1 cellular context compared by ENCODE assay signal in genomic region chr3:14678015-14678503, GRCh38.
A peak's percentile ranks its signal among the peaks of the same experiment; 100 is the strongest.
TF ChIP-seq lines count a peak whose summit lies in the region.

No MANE protein-coding gene starts in this region.

TF ChIP-seq in HepG2, 621 proteins besides CTCF, POLR2A, EP300 and RAD21 (continued from another document and continues in another):
- TF ChIP-seq, protein P1, sequence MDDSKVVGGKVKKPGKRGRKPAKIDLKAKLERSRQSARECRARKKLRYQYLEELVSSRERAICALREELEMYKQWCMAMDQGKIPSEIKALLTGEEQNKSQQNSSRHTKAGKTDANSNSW (CRISPR knock-in tag; IDR thresholded peaks at IDR 0.05; ENCODE audit: borderline replicate concordance), result no peak
- TF ChIP-seq ZNF12 (CRISPR knock-in tag; IDR thresholded peaks at IDR 0.05) (peak; percentile 70; the same call in 1 of the 2 replicates), SMAD9 (CRISPR knock-in tag; IDR thresholded peaks at IDR 0.05) (0 out of 2 replicates have a peak, but pooled peaks have one; percentile 38), IRF1 (CRISPR knock-in tag; IDR thresholded peaks at IDR 0.05; ENCODE audit: low read depth) (no peak), ZNF335 (CRISPR knock-in tag; IDR thresholded peaks at IDR 0.05) (peak; percentile 65; the same call in 1 of the 2 replicates), SIX4 (CRISPR knock-in tag; IDR thresholded peaks at IDR 0.05) (peak; percentile 87), NCOR1 (IDR thresholded peaks at IDR 0.05; ENCODE audit: borderline replicate concordance, low read length) (peak; percentile 89), ZBTB14 (CRISPR knock-in tag; IDR thresholded peaks at IDR 0.05) (no peak), SMYD3 (CRISPR knock-in tag; IDR thresholded peaks at IDR 0.05) (peak; percentile 88), IRF9 (CRISPR knock-in tag; IDR thresholded peaks at IDR 0.05; ENCODE audit: borderline replicate concordance) (no peak), XBP1 (CRISPR knock-in tag; IDR thresholded peaks at IDR 0.05) (peak; percentile 83; the same call in 1 of the 2 replicates), RBM39 (IDR thresholded peaks at IDR 0.05; ENCODE audit: low read depth, low read length, poor library complexity, severe bottlenecking) (no peak), ZNF777 (CRISPR knock-in tag; IDR thresholded peaks at IDR 0.05) (no peak), GABPA (IDR thresholded peaks at IDR 0.05; ENCODE audit: low read depth, low read length) (no peak), GABPA (CRISPR knock-in tag; IDR thresholded peaks at IDR 0.05; ENCODE audit: low read depth) (peak; percentile 52; the same call in 1 of the 2 replicates), SOX13 (IDR thresholded peaks at IDR 0.05) (peak; percentile 81), SOX13 (CRISPR knock-in tag; conservative IDR thresholded peaks at IDR 0.05 in 1 of 2, IDR thresholded peaks at IDR 0.05 in 1 of 2) (peak in 1 of 2 experiments; percentile 98; a peak in 2 of 4 replicates), ATF1 (CRISPR knock-in tag; IDR thresholded peaks at IDR 0.05) (peak; percentile 87), KLF11 (CRISPR knock-in tag; IDR thresholded peaks at IDR 0.05) (peak; percentile 45; the same call in 1 of the 2 replicates), SNAPC2 (CRISPR knock-in tag; IDR thresholded peaks at IDR 0.05) (peak; percentile 90; the same call in 1 of the 2 replicates), RFX5 (IDR thresholded peaks at IDR 0.05; ENCODE audit: low read depth, low read length) (peak; percentile 93), FOXO1 (CRISPR knock-in tag; IDR thresholded peaks at IDR 0.05) (peak; percentile 89), MAFK (conservative IDR thresholded peaks at IDR 0.05 in 1 of 2, IDR thresholded peaks at IDR 0.05 in 1 of 2; ENCODE audit: low read length in 2 of 2) (no peak), ZBTB20 (CRISPR knock-in tag; IDR thresholded peaks at IDR 0.05; ENCODE audit: borderline replicate concordance, low read depth) (peak; percentile 74; the same call in 1 of the 2 replicates), ZNF563 (CRISPR knock-in tag; IDR thresholded peaks at IDR 0.05) (no peak), NCOA2 (CRISPR knock-in tag; IDR thresholded peaks at IDR 0.05) (peak; percentile 97), HDAC1 (CRISPR knock-in tag; IDR thresholded peaks at IDR 0.05) (peak; percentile 89), ZNF552 (CRISPR knock-in tag; IDR thresholded peaks at IDR 0.05; ENCODE audit: borderline replicate concordance) (no peak; the same call in 1 of the 2 replicates), JUND (CRISPR knock-in tag; IDR thresholded peaks at IDR 0.05) (peak; percentile 88; the same call in 1 of the 2 replicates), AHR (CRISPR knock-in tag; IDR thresholded peaks at IDR 0.05) (0 out of 2 replicates have a peak, but pooled peaks have one; percentile 25), ZFP82 (CRISPR knock-in tag; IDR thresholded peaks at IDR 0.05; ENCODE audit: borderline replicate concordance) (no peak), ATF4 (CRISPR knock-in tag; IDR thresholded peaks at IDR 0.05) (peak in 1 of 2 experiments; percentile 69; a peak in 1 of 4 replicates), CREM (IDR thresholded peaks at IDR 0.05) (peak; percentile 92), CREM (CRISPR knock-in tag; IDR thresholded peaks at IDR 0.05) (no peak; the same call in 1 of the 2 replicates), KDM2A (CRISPR knock-in tag; IDR thresholded peaks at IDR 0.05; ENCODE audit: borderline replicate concordance, low read depth) (peak; percentile 80; the same call in 1 of the 2 replicates), DMAP1 (CRISPR knock-in tag; IDR thresholded peaks at IDR 0.05) (peak; percentile 87), DNMT1 (CRISPR knock-in tag; IDR thresholded peaks at IDR 0.05) (no peak), ZNF619 (CRISPR knock-in tag; IDR thresholded peaks at IDR 0.05) (0 out of 2 replicates have a peak, but pooled peaks have one; percentile 39), ZMYM2 (CRISPR knock-in tag; IDR thresholded peaks at IDR 0.05) (0 out of 2 replicates have a peak, but pooled peaks have one; percentile 44), ZNF143 (CRISPR knock-in tag; IDR thresholded peaks at IDR 0.05) (no peak), IRX3 (CRISPR knock-in tag; IDR thresholded peaks at IDR 0.05; ENCODE audit: borderline replicate concordance, low read depth) (peak; percentile 83; the same call in 1 of the 2 replicates), ZNF792 (CRISPR knock-in tag; IDR thresholded peaks at IDR 0.05) (peak; percentile 84; the same call in 1 of the 2 replicates), EED (CRISPR knock-in tag; IDR thresholded peaks at IDR 0.05) (no peak), HHEX (CRISPR knock-in tag; IDR thresholded peaks at IDR 0.05) (peak; percentile 81), HNF1B (CRISPR knock-in tag; IDR thresholded peaks at IDR 0.05) (peak; percentile 93), NCOA1 (CRISPR knock-in tag; IDR thresholded peaks at IDR 0.05) (peak; percentile 91), YEATS2 (CRISPR knock-in tag; IDR thresholded peaks at IDR 0.05; ENCODE audit: borderline replicate concordance) (peak; percentile 69; the same call in 1 of the 2 replicates)
- TF ChIP-seq, protein P2, sequence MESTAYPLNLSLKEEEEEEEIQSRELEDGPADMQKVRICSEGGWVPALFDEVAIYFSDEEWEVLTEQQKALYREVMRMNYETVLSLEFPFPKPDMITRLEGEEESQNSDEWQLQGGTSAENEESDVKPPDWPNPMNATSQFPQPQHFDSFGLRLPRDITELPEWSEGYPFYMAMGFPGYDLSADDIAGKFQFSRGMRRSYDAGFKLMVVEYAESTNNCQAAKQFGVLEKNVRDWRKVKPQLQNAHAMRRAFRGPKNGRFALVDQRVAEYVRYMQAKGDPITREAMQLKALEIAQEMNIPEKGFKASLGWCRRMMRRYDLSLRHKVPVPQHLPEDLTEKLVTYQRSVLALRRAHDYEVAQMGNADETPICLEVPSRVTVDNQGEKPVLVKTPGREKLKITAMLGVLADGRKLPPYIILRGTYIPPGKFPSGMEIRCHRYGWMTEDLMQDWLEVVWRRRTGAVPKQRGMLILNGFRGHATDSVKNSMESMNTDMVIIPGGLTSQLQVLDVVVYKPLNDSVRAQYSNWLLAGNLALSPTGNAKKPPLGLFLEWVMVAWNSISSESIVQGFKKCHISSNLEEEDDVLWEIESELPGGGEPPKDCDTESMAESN (CRISPR knock-in tag; conservative IDR thresholded peaks at IDR 0.05), result peak; percentile 61
- TF ChIP-seq, protein P3, sequence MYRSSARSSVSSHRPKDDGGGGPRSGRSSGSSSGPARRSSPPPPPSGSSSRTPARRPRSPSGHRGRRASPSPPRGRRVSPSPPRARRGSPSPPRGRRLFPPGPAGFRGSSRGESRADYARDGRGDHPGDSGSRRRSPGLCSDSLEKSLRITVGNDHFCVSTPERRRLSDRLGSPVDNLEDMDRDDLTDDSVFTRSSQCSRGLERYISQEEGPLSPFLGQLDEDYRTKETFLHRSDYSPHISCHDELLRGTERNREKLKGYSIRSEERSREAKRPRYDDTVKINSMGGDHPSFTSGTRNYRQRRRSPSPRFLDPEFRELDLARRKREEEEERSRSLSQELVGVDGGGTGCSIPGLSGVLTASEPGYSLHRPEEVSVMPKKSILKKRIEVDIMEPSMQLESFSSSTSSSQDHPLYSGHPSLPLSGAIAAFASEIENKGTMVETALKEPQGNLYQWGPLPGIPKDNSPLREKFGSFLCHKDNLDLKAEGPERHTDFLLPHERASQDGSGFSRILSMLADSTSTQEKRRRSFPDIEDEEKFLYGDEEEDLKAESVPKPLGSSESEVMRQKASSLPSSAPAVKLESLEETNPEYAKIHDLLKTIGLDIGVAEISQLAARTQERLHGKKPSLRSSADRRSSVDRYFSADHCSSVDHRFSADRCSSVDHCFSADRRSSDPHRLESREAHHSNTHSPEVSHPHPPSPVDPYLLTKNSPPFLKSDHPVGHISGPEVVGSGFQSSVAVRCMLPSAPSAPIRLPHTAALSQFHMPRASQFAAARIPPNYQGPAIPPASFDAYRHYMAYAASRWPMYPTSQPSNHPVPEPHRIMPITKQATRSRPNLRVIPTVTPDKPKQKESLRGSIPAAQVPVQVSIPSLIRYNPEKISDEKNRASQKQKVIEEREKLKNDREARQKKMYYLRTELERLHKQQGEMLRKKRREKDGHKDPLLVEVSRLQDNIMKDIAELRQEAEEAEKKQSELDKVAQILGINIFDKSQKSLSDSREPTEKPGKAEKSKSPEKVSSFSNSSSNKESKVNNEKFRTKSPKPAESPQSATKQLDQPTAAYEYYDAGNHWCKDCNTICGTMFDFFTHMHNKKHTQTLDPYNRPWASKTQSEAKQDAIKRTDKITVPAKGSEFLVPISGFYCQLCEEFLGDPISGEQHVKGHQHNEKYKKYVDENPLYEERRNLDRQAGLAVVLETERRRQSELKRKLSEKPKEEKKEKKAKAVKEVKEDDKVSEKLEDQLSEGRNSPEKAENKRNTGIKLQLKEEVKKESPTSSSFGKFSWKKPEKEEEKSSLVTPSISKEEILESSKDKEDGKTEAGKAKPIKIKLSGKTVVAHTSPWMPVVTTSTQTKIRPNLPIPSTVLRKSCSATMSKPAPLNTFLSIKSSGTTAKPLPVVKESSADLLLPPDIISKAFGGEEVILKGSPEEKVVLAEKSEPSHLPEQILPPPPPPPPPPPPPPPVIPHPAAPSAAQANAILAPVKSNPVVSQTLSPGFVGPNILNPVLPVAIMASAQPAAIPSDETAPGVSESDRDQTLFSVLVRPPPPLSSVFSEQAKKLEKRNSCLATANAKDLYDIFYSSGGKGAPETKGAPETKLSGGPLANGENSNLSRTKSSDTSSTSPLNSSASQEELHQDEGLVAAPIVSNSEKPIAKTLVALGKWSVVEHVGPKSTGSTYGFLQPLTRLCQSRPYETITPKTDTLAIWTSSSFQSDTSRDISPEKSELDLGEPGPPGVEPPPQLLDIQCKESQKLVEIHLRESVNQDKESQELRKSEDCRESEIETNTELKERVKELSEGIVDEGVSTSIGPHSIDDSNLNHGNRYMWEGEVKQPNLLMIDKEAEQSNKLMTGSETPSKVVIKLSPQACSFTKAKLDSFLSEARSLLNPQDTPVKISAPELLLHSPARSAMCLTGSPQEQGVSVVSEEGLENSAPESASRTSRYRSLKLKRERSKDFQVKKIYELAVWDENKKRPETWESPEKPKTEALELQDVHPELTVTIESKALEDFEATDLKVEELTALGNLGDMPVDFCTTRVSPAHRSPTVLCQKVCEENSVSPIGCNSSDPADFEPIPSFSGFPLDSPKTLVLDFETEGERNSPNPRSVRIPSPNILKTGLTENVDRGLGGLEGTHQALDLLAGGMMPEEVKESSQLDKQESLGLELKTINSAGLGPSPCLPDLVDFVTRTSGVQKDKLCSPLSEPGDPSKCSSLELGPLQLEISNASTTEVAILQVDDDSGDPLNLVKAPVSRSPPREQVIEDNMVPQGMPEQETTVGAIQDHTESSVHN (CRISPR knock-in tag; IDR thresholded peaks at IDR 0.05), result peak; percentile 75; the same call in 1 of the 2 replicates
- TF ChIP-seq, protein P4, sequence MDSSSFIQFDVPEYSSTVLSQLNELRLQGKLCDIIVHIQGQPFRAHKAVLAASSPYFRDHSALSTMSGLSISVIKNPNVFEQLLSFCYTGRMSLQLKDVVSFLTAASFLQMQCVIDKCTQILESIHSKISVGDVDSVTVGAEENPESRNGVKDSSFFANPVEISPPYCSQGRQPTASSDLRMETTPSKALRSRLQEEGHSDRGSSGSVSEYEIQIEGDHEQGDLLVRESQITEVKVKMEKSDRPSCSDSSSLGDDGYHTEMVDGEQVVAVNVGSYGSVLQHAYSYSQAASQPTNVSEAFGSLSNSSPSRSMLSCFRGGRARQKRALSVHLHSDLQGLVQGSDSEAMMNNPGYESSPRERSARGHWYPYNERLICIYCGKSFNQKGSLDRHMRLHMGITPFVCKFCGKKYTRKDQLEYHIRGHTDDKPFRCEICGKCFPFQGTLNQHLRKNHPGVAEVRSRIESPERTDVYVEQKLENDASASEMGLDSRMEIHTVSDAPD (CRISPR knock-in tag; IDR thresholded peaks at IDR 0.05), result peak; percentile 85
